ENCODE assay signal across 14 cellular contexts in the genomic region with DNA sequence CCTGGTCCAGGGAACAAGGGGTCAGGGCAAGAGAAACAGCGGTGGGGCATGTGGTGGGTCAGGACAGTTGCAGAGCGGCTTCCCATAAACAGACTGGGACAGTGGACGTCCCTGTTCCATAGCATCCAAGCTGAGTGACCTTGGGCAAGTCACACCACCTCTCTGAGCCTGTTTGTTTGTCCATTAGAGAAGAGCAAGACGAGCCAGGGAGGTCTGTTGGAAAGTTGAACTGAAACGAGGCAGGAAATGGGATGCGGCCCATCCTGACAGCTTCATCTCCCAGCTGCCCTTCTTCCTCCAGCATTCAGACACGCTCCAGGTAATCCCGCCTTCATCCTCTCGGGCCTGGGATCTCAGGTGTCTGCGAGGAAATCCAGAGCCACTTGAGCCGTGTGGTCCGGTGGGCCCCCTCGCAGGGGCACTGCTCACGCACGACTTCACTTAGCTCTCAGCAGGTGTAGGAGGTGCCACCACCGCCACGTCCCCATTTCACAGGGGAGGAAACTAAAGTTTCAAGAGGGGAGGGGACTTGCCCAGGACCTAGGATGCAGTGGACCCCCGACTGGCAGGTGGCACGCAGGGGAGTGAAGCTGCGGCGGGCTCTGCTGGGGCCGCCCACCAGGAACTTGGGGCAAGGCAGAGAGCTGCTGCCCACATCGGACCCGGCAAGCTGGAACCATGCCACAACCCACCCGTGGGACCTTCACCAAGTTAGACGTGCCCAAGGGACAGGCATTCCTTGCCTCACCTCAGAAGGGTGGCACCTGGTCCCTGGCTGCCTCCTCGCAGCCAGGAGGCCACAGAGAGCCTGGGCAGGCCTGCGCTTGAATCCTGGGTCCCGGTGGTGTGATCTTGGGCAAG. TPM values are rescaled to one million over a fixed set of nuclear protein-coding genes. Genes with fewer than 3 reads are reported as not detected.
DNase-seq lines count a peak whose midpoint lies in the region; ATAC-seq, FAIRE-seq and TF ChIP-seq lines count a peak whose summit lies in the region.
"Had no signal": no experiment of that assay in that cellular context is flagged by ENCODE, and none has a peak within 500 bp of the region (broad histone marks: within the 10 kb centered on the region; RNA-seq: fewer than 3 reads in every experiment).

No MANE protein-coding gene starts in this region.

- H3K4me3 Mint-ChIP-seq in IgD-negative memory B cell: peak overlapping the region in 2 of 4 donors; percentile 17 to 39

- H3K36me3 ChIP-seq in left ventricle myocardium inferior (peaks cover 21% of the 10 kb centered on the region), rectal smooth muscle tissue (ENCODE audit: control insufficient read depth, insufficient read depth, low read length) (no peaks in the 10 kb centered on the region)

- no peak overlapping the region for H3K27ac ChIP-seq in left ventricle myocardium inferior (replicated peaks)
- no peak overlapping the region for H3K27ac ChIP-seq in rectal smooth muscle tissue (ENCODE audit: low read depth, low read length)
- H3K27ac ChIP-seq: BLaER1, SJSA1 had no signal

- H3K4me3 ChIP-seq in left ventricle myocardium inferior: no peak overlapping the region
- H3K4me3 ChIP-seq in rectal smooth muscle tissue (ENCODE audit: low read length): peak overlapping the region; percentile 65
- H3K4me3 ChIP-seq: BLaER1, SJSA1 had no signal

- FAIRE-seq in GM19239 (lab: Jason Lieb, UNC): no peak
- FAIRE-seq: GM18507 had no signal

- no peaks in the 10 kb centered on the region for H3K27me3 Mint-ChIP-seq in IgD-negative memory B cell

- peak overlapping the region in 2 of 3 donors; percentile 53 to 87 for H3K27ac Mint-ChIP-seq in IgD-negative memory B cell

- intact Hi-C loops in left ventricle myocardium inferior (cut with micrococcal nuclease): loop anchor here (10.0 kb wide), 1 partner anchor 170 kb away; no protein-coding TSS in a partner anchor

- no peaks in the 10 kb centered on the region for H3K9me3 Mint-ChIP-seq in IgD-negative memory B cell

- TF ChIP-seq CTCF in left ventricle myocardium inferior (IDR thresholded peaks at IDR 0.05; ENCODE audit: borderline replicate concordance): no peak

- H3K36me3 Mint-ChIP-seq in IgD-negative memory B cell: no peaks in the 10 kb centered on the region

- H3K4me1 ChIP-seq in left ventricle myocardium inferior (peaks cover 14% of the 10 kb centered on the region), rectal smooth muscle tissue (ENCODE audit: control insufficient read depth, insufficient read depth, low read length) (no peaks in the 10 kb centered on the region)
- H3K4me1 ChIP-seq: SJSA1 had no signal

- H3K9me3 ChIP-seq in left ventricle myocardium inferior (replicated peaks): no peaks in the 10 kb centered on the region
- H3K9me3 ChIP-seq: BLaER1, SJSA1 had no signal

- H3K27me3 ChIP-seq in left ventricle myocardium inferior (ENCODE audit: low read depth) (no peaks in the 10 kb centered on the region), rectal smooth muscle tissue (ENCODE audit: control insufficient read depth, insufficient read depth, low read length) (no peaks in the 10 kb centered on the region)
- H3K27me3 ChIP-seq: BLaER1, SJSA1 had no signal

- peaks cover 12 to 16% (median 15%) of the 10 kb centered on the region in 3 donors for H3K4me1 Mint-ChIP-seq in IgD-negative memory B cell

- DNase-seq in left ventricle myocardium inferior: peak; percentile 9
- DNase-seq in GM19239 (ENCODE audit: insufficient read length, low spot score): no peak
- DNase-seq in SKM-1 (lab: John Stamatoyannopoulos, UW; ENCODE audit: unreplicated experiment): no peak
- DNase-seq: dermis blood vessel endothelial cell; NCI-H1436 treated with DMSO at 0.1 percent for 48 hours; NCI-H82; nucleus accumbens; stimulated activated CD4-positive, alpha-beta T cell treated with anti-CD3 and anti-CD28 coated beads, Interleukin-2, amount 100 ng/mL, for 48 hours had no signal

- peak overlapping the region; percentile 29 for H3K9ac ChIP-seq in rectal smooth muscle tissue (ENCODE audit: low read length)
- H3K9ac ChIP-seq: BLaER1 had no signal

- ATAC-seq in GM18870 (IDR thresholded peaks at IDR 0.05; ENCODE audit: unreplicated experiment): no peak

RNA-seq across cellular contexts. Expression of a gene that starts 13.0 kb away (rescaled TPM):
- 57.4 TPM for polyA plus RNA-seq in IgD-negative memory B cell
- total RNA-seq in left ventricle myocardium inferior: 141 TPM

RNA-seq across cellular contexts. Expression of a gene that starts 34.7 kb away (rescaled TPM):
- polyA plus RNA-seq in IgD-negative memory B cell: 1.5 TPM
- total RNA-seq in left ventricle myocardium inferior: not detected
- total RNA-seq: dermis blood vessel endothelial cell, SJSA1 had no signal

RNA-seq across cellular contexts. Expression of a gene that starts 45.5 kb away (rescaled TPM):
- polyA plus RNA-seq in IgD-negative memory B cell: 145 TPM
- total RNA-seq in left ventricle myocardium inferior: 52.5 TPM

RNA-seq across cellular contexts. Expression of a gene that starts 46.5 kb away (rescaled TPM):
- 7.4 TPM for polyA plus RNA-seq in IgD-negative memory B cell
- 5.4 TPM for total RNA-seq in left ventricle myocardium inferior

RNA-seq across cellular contexts. Expression of a gene that starts 47.4 kb away (rescaled TPM):
- polyA plus RNA-seq in IgD-negative memory B cell: 12.7 TPM
- 7.9 TPM for total RNA-seq in left ventricle myocardium inferior
